Comparison of ENCODE assay signal across 13 cellular contexts in the genomic region with DNA sequence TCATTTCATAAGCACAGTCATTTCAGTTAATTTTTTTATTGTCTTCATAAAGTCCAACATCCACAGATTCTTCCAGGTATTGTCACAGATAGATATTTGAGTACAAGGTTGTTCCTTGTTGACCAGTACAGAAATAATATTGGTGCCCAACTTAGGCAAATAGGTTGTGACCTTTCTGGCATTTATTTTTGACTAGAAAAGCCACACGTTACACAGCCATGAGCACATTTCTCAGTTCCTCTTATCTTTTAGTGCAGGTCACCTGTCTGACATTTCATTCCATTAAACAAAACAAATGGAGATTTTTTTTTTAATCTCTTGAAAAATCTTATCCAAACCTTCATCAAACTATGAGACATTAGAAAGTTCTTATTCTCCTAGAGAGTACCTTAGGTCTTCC.
A peak's percentile ranks its signal among the peaks of the same experiment; 100 is the strongest.
DNase-seq lines count a peak whose midpoint lies in the region; ATAC-seq and TF ChIP-seq lines count a peak whose summit lies in the region.
"Had no signal": no experiment of that assay in that cellular context is flagged by ENCODE, and none has a peak within 500 bp of the region (broad histone marks: within the 10 kb centered on the region; RNA-seq: fewer than 3 reads in every experiment).

No MANE protein-coding gene starts in this region.

- H2AFZ ChIP-seq in MM.1S (ENCODE audit: low read length) (no peak overlapping the region), osteoblast (ENCODE audit: low read length) (no peak overlapping the region)

- peak overlapping the region; percentile 27; the same call in 1 of the 2 replicates for H3K4me2 ChIP-seq in MM.1S (ENCODE audit: low read depth, low read length)
- no peak overlapping the region for H3K4me2 ChIP-seq in osteoblast (ENCODE audit: insufficient read depth, low read length)

- peak; percentile 89 for ATAC-seq in GM18511 (IDR thresholded peaks at IDR 0.05; ENCODE audit: unreplicated experiment)
- ATAC-seq in GM21360 (IDR thresholded peaks at IDR 0.05; ENCODE audit: unreplicated experiment) = peak; percentile 82
- peak; percentile 80 for ATAC-seq in HG02943 (IDR thresholded peaks at IDR 0.05; ENCODE audit: low read depth, unreplicated experiment)
- ATAC-seq: mucosa of descending colon had no signal

- no peak overlapping the region for H3K4me3 ChIP-seq in MM.1S (ENCODE audit: low read length)
- no peak overlapping the region for H3K4me3 ChIP-seq in osteoblast (ENCODE audit: insufficient read depth, low read length)
- H3K4me3 ChIP-seq: mucosa of descending colon, right atrium auricular region had no signal

- H3K36me3 ChIP-seq in MM.1S (replicated peaks; ENCODE audit: insufficient read depth, low read length) (no peaks in the 10 kb centered on the region), osteoblast (ENCODE audit: insufficient read depth, low read length) (no peaks in the 10 kb centered on the region)
- H3K36me3 ChIP-seq: BE2C, right atrium auricular region had no signal

- H3K9me2 ChIP-seq in MM.1S (replicated peaks; ENCODE audit: insufficient read depth, low read length) = no peaks in the 10 kb centered on the region

- peak; percentile 13 for DNase-seq in MM.1S
- no peak for DNase-seq in occipital lobe (lab: John Stamatoyannopoulos, UW)
- DNase-seq in osteoblast (ENCODE audit: insufficient read length, low spot score, missing footprints) = no peak
- no peak for DNase-seq in retina
- DNase-seq in AG20443 (ENCODE audit: low spot score) = no peak
- DNase-seq: BE2C, endodermal cell, mucosa of descending colon, NCI-H524 had no signal

- TF ChIP-seq CTCF in MM.1S (IDR thresholded peaks at IDR 0.05; ENCODE audit: low read length) (no peak), osteoblast (IDR thresholded peaks at IDR 0.05; ENCODE audit: extremely low read depth, low read depth, low read length) (no peak)

- H3K9me3 ChIP-seq in MM.1S (replicated peaks; ENCODE audit: insufficient read depth, low read length) (no peaks in the 10 kb centered on the region), osteoblast (ENCODE audit: low read depth, low read length) (no peaks in the 10 kb centered on the region)
- H3K9me3 ChIP-seq: BE2C, mucosa of descending colon, right atrium auricular region had no signal

- no peak overlapping the region for H3K9ac ChIP-seq in MM.1S (ENCODE audit: low read length)

- H3F3A ChIP-seq in MM.1S (ENCODE audit: insufficient read depth, low read length) = no peaks in the 10 kb centered on the region

- peaks cover 17% of the 10 kb centered on the region for H3K4me1 ChIP-seq in MM.1S (ENCODE audit: low read length)
- no peaks in the 10 kb centered on the region for H3K4me1 ChIP-seq in osteoblast (ENCODE audit: insufficient read depth, low read length)
- H3K4me1 ChIP-seq: BE2C had no signal

- H3K79me2 ChIP-seq in MM.1S (ENCODE audit: low read length) (no peaks in the 10 kb centered on the region), osteoblast (ENCODE audit: insufficient read depth, low read length) (no peaks in the 10 kb centered on the region)

- H3K27me3 ChIP-seq in MM.1S (replicated peaks; ENCODE audit: insufficient read depth, low read length) = no peaks in the 10 kb centered on the region
- no peaks in the 10 kb centered on the region for H3K27me3 ChIP-seq in osteoblast (ENCODE audit: insufficient read depth, low read length)
- H3K27me3 ChIP-seq: BE2C, right atrium auricular region had no signal

- H4K20me1 ChIP-seq in MM.1S (ENCODE audit: insufficient read depth, low read length) (no peaks in the 10 kb centered on the region), osteoblast (ENCODE audit: insufficient read depth, low read length) (no peaks in the 10 kb centered on the region)

- H3K27ac ChIP-seq in MM.1S (ENCODE audit: low read length) = no peak overlapping the region; the same call in 1 of the 2 replicates
- H3K27ac ChIP-seq in osteoblast (ENCODE audit: low read depth, low read length) = no peak overlapping the region
- H3K27ac ChIP-seq: right atrium auricular region had no signal
